ENCODE assay signal across 1 cellular context in genomic region chr15:77527164-77527778, GRCh38.
TF ChIP-seq lines count a peak whose summit lies in the region.

No MANE protein-coding gene starts in this region.

TF ChIP-seq in HepG2, 621 proteins besides CTCF, POLR2A, EP300 and RAD21 (continued from another document and continues in another):
- TF ChIP-seq, protein P1, sequence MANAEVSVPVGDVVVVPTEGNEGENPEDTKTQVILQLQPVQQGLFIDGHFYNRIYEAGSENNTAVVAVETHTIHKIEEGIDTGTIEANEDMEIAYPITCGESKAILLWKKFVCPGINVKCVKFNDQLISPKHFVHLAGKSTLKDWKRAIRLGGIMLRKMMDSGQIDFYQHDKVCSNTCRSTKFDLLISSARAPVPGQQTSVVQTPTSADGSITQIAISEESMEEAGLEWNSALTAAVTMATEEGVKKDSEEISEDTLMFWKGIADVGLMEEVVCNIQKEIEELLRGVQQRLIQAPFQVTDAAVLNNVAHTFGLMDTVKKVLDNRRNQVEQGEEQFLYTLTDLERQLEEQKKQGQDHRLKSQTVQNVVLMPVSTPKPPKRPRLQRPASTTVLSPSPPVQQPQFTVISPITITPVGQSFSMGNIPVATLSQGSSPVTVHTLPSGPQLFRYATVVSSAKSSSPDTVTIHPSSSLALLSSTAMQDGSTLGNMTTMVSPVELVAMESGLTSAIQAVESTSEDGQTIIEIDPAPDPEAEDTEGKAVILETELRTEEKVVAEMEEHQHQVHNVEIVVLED (CRISPR knock-in tag; IDR thresholded peaks at IDR 0.05; ENCODE audit: borderline replicate concordance): no peak
- TF ChIP-seq ISX (CRISPR knock-in tag; conservative IDR thresholded peaks at IDR 0.05) (no peak), ZNF274 (CRISPR knock-in tag; IDR thresholded peaks at IDR 0.05) (no peak), SP5 (CRISPR knock-in tag; IDR thresholded peaks at IDR 0.05; ENCODE audit: borderline replicate concordance, low read depth) (peak; percentile 50; the same call in 1 of the 2 replicates), ZNF747 (CRISPR knock-in tag; IDR thresholded peaks at IDR 0.05; ENCODE audit: borderline replicate concordance) (peak; percentile 57; the same call in 1 of the 2 replicates), RXRA (CRISPR knock-in tag; IDR thresholded peaks at IDR 0.05) (peak; percentile 50), FOXP4 (CRISPR knock-in tag; IDR thresholded peaks at IDR 0.05) (peak; percentile 32; the same call in 1 of the 2 replicates), ZNF572 (CRISPR knock-in tag; IDR thresholded peaks at IDR 0.05) (no peak), ARNT2 (CRISPR knock-in tag; IDR thresholded peaks at IDR 0.05; ENCODE audit: low read depth) (no peak), ZBTB21 (CRISPR knock-in tag; IDR thresholded peaks at IDR 0.05) (no peak), HNRNPK (IDR thresholded peaks at IDR 0.05; ENCODE audit: low read depth, low read length, poor library complexity, severe bottlenecking) (no peak), ZFY (CRISPR knock-in tag; IDR thresholded peaks at IDR 0.05) (peak; percentile 79), ZMYM3 (CRISPR knock-in tag; IDR thresholded peaks at IDR 0.05) (peak; percentile 30; the same call in 1 of the 2 replicates), ZFX (CRISPR knock-in tag; IDR thresholded peaks at IDR 0.05; ENCODE audit: low read depth) (peak; percentile 77), ZNF263 (CRISPR knock-in tag; IDR thresholded peaks at IDR 0.05) (0 out of 2 replicates have a peak, but pooled peaks have one; percentile 16), ZNF781 (CRISPR knock-in tag; IDR thresholded peaks at IDR 0.05; ENCODE audit: borderline replicate concordance, not compliant biosample characterization) (peak; percentile 39), ZFAT (CRISPR knock-in tag; conservative IDR thresholded peaks at IDR 0.05) (no peak), PATZ1 (CRISPR knock-in tag; IDR thresholded peaks at IDR 0.05) (peak; percentile 89), YEATS4 (CRISPR knock-in tag; IDR thresholded peaks at IDR 0.05; ENCODE audit: borderline replicate concordance) (peak; percentile 67; the same call in 1 of the 2 replicates), YEATS2 (CRISPR knock-in tag; IDR thresholded peaks at IDR 0.05; ENCODE audit: borderline replicate concordance) (peak; percentile 32; the same call in 1 of the 2 replicates), NFE2L2 (IDR thresholded peaks at IDR 0.05; ENCODE audit: low read length) (no peak), NFKB2 (CRISPR knock-in tag; IDR thresholded peaks at IDR 0.05; ENCODE audit: borderline replicate concordance) (peak; percentile 72; the same call in 1 of the 2 replicates), PHF21A (CRISPR knock-in tag; IDR thresholded peaks at IDR 0.05) (0 out of 2 replicates have a peak, but pooled peaks have one; percentile 50), SP140L (CRISPR knock-in tag; IDR thresholded peaks at IDR 0.05; ENCODE audit: borderline replicate concordance) (no peak), MTA3 (CRISPR knock-in tag; IDR thresholded peaks at IDR 0.05) (no peak), UBTF (CRISPR knock-in tag; IDR thresholded peaks at IDR 0.05) (peak; percentile 65), ATF7 (IDR thresholded peaks at IDR 0.05) (no peak), ATF7 (CRISPR knock-in tag; IDR thresholded peaks at IDR 0.05) (0 out of 2 replicates have a peak, but pooled peaks have one; percentile 6), ISL2 (CRISPR knock-in tag; IDR thresholded peaks at IDR 0.05) (peak; percentile 60), TFAP4 (IDR thresholded peaks at IDR 0.05; ENCODE audit: borderline replicate concordance, low read depth) (0 out of 2 replicates have a peak, but pooled peaks have one; percentile 11), KDM2A (CRISPR knock-in tag; IDR thresholded peaks at IDR 0.05; ENCODE audit: borderline replicate concordance, low read depth) (peak; percentile 20; the same call in 1 of the 2 replicates), RELA (CRISPR knock-in tag; IDR thresholded peaks at IDR 0.05) (no peak), ZNF746 (CRISPR knock-in tag; IDR thresholded peaks at IDR 0.05) (peak; percentile 33; the same call in 1 of the 2 replicates), SNAI1 (CRISPR knock-in tag; IDR thresholded peaks at IDR 0.05; ENCODE audit: borderline replicate concordance) (peak; percentile 27; the same call in 1 of the 2 replicates), ZNF335 (CRISPR knock-in tag; IDR thresholded peaks at IDR 0.05) (0 out of 2 replicates have a peak, but pooled peaks have one; percentile 30), SOX6 (IDR thresholded peaks at IDR 0.05) (no peak), SOX6 (CRISPR knock-in tag; IDR thresholded peaks at IDR 0.05) (peak; percentile 28; the same call in 1 of the 2 replicates), BCL6 (CRISPR knock-in tag; IDR thresholded peaks at IDR 0.05) (peak; percentile 34; the same call in 1 of the 2 replicates), MYPOP (CRISPR knock-in tag; IDR thresholded peaks at IDR 0.05) (0 out of 2 replicates have a peak, but pooled peaks have one; percentile 33)
- TF ChIP-seq, protein P2, sequence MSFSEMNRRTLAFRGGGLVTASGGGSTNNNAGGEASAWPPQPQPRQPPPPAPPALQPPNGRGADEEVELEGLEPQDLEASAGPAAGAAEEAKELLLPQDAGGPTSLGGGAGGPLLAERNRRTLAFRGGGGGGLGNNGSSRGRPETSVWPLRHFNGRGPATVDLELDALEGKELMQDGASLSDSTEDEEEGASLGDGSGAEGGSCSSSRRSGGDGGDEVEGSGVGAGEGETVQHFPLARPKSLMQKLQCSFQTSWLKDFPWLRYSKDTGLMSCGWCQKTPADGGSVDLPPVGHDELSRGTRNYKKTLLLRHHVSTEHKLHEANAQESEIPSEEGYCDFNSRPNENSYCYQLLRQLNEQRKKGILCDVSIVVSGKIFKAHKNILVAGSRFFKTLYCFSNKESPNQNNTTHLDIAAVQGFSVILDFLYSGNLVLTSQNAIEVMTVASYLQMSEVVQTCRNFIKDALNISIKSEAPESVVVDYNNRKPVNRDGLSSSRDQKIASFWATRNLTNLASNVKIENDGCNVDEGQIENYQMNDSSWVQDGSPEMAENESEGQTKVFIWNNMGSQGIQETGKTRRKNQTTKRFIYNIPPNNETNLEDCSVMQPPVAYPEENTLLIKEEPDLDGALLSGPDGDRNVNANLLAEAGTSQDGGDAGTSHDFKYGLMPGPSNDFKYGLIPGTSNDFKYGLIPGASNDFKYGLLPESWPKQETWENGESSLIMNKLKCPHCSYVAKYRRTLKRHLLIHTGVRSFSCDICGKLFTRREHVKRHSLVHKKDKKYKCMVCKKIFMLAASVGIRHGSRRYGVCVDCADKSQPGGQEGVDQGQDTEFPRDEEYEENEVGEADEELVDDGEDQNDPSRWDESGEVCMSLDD (CRISPR knock-in tag; IDR thresholded peaks at IDR 0.05; ENCODE audit: borderline replicate concordance): no peak
- TF ChIP-seq, protein P3, sequence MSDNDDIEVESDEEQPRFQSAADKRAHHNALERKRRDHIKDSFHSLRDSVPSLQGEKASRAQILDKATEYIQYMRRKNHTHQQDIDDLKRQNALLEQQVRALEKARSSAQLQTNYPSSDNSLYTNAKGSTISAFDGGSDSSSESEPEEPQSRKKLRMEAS (IDR thresholded peaks at IDR 0.05): peak; percentile 76
- TF ChIP-seq, protein P4, sequence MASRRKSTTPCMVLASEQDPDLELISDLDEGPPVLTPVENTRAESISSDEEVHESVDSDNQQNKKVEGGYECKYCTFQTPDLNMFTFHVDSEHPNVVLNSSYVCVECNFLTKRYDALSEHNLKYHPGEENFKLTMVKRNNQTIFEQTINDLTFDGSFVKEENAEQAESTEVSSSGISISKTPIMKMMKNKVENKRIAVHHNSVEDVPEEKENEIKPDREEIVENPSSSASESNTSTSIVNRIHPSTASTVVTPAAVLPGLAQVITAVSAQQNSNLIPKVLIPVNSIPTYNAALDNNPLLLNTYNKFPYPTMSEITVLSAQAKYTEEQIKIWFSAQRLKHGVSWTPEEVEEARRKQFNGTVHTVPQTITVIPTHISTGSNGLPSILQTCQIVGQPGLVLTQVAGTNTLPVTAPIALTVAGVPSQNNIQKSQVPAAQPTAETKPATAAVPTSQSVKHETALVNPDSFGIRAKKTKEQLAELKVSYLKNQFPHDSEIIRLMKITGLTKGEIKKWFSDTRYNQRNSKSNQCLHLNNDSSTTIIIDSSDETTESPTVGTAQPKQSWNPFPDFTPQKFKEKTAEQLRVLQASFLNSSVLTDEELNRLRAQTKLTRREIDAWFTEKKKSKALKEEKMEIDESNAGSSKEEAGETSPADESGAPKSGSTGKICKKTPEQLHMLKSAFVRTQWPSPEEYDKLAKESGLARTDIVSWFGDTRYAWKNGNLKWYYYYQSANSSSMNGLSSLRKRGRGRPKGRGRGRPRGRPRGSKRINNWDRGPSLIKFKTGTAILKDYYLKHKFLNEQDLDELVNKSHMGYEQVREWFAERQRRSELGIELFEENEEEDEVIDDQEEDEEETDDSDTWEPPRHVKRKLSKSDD (CRISPR knock-in tag; IDR thresholded peaks at IDR 0.05; ENCODE audit: low read depth): no peak
- TF ChIP-seq, protein P5, sequence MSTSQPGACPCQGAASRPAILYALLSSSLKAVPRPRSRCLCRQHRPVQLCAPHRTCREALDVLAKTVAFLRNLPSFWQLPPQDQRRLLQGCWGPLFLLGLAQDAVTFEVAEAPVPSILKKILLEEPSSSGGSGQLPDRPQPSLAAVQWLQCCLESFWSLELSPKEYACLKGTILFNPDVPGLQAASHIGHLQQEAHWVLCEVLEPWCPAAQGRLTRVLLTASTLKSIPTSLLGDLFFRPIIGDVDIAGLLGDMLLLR (CRISPR knock-in tag; IDR thresholded peaks at IDR 0.05): no peak
- TF ChIP-seq, protein P6, sequence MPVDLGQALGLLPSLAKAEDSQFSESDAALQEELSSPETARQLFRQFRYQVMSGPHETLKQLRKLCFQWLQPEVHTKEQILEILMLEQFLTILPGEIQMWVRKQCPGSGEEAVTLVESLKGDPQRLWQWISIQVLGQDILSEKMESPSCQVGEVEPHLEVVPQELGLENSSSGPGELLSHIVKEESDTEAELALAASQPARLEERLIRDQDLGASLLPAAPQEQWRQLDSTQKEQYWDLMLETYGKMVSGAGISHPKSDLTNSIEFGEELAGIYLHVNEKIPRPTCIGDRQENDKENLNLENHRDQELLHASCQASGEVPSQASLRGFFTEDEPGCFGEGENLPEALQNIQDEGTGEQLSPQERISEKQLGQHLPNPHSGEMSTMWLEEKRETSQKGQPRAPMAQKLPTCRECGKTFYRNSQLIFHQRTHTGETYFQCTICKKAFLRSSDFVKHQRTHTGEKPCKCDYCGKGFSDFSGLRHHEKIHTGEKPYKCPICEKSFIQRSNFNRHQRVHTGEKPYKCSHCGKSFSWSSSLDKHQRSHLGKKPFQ (CRISPR knock-in tag; IDR thresholded peaks at IDR 0.05; ENCODE audit: insufficient replicate concordance): peak; percentile 32
